ENCODE assay signal across 22 cellular contexts in genomic region chr5:131460133-131460532, GRCh38.
DNase-seq lines count a peak whose midpoint lies in the region; ATAC-seq, FAIRE-seq and TF ChIP-seq lines count a peak whose summit lies in the region.
"Had no signal": no experiment of that assay in that cellular context is flagged by ENCODE, and none has a peak within 500 bp of the region (broad histone marks: within the 10 kb centered on the region; RNA-seq: fewer than 3 reads in every experiment).

No MANE protein-coding gene starts in this region.

- CTCF ChIA-PET in activated naive CD4-positive, alpha-beta T cell treated with anti-CD3 and anti-CD28 coated beads, Interleukin-2, amount 10 ng/mL, durations not matched to agents 7 days and 5 days (lab: Charles Lee), result interaction anchor here (1.0 kb wide), 1 partner anchor 69 kb away, joined by 3 read pairs; no protein-coding TSS in a partner anchor

- H3K4me3 Mint-ChIP-seq in activated naive CD4-positive, alpha-beta T cell treated with anti-CD3 and anti-CD28 coated beads, Interleukin-2, amount 50 U/mL, for 24 hours, result no peak overlapping the region
- H3K4me3 Mint-ChIP-seq in activated naive CD4-positive, alpha-beta T cell treated with anti-CD3 and anti-CD28 coated beads, Interleukin-2, amount 10 ng/mL, durations not matched to agents 7 days and 5 days, result no peak overlapping the region
- peak overlapping the region; percentile 24 for H3K4me3 Mint-ChIP-seq in activated naive CD8-positive, alpha-beta T cell
- H3K4me3 Mint-ChIP-seq: GM23338 had no signal

- H3K27me3 Mint-ChIP-seq in activated naive CD4-positive, alpha-beta T cell treated with anti-CD3 and anti-CD28 coated beads, Interleukin-2, amount 50 U/mL, for 24 hours, result no peaks in the 10 kb centered on the region
- no peaks in the 10 kb centered on the region for H3K27me3 Mint-ChIP-seq in activated naive CD4-positive, alpha-beta T cell treated with anti-CD3 and anti-CD28 coated beads, Interleukin-2, amount 10 ng/mL, durations not matched to agents 7 days and 5 days
- no peaks in the 10 kb centered on the region for H3K27me3 Mint-ChIP-seq in activated naive CD8-positive, alpha-beta T cell

- H3K4me1 Mint-ChIP-seq in activated naive CD4-positive, alpha-beta T cell treated with anti-CD3 and anti-CD28 coated beads, Interleukin-2, amount 50 U/mL, for 24 hours, result peaks cover 68% of the 10 kb centered on the region
- H3K4me1 Mint-ChIP-seq in activated naive CD4-positive, alpha-beta T cell treated with anti-CD3 and anti-CD28 coated beads, Interleukin-2, amount 10 ng/mL, durations not matched to agents 7 days and 5 days, result no peaks in the 10 kb centered on the region
- peaks cover 50% of the 10 kb centered on the region for H3K4me1 Mint-ChIP-seq in activated naive CD8-positive, alpha-beta T cell (ENCODE audit: low read depth)
- H3K4me1 Mint-ChIP-seq: GM23338 had no signal

- H3K9me3 Mint-ChIP-seq in activated naive CD4-positive, alpha-beta T cell treated with anti-CD3 and anti-CD28 coated beads, Interleukin-2, amount 50 U/mL, for 24 hours, result peaks cover 5% of the 10 kb centered on the region
- no peaks in the 10 kb centered on the region for H3K9me3 Mint-ChIP-seq in activated naive CD4-positive, alpha-beta T cell treated with anti-CD3 and anti-CD28 coated beads, Interleukin-2, amount 10 ng/mL, durations not matched to agents 7 days and 5 days
- H3K9me3 Mint-ChIP-seq in activated naive CD8-positive, alpha-beta T cell (ENCODE audit: low read depth), result peaks cover 5% of the 10 kb centered on the region
- H3K9me3 Mint-ChIP-seq: GM23338 had no signal

- peaks cover 33% of the 10 kb centered on the region for H3K36me3 Mint-ChIP-seq in activated naive CD4-positive, alpha-beta T cell treated with anti-CD3 and anti-CD28 coated beads, Interleukin-2, amount 50 U/mL, for 24 hours
- peaks cover 58% of the 10 kb centered on the region for H3K36me3 Mint-ChIP-seq in activated naive CD4-positive, alpha-beta T cell treated with anti-CD3 and anti-CD28 coated beads, Interleukin-2, amount 10 ng/mL, durations not matched to agents 7 days and 5 days
- peaks cover 26% of the 10 kb centered on the region for H3K36me3 Mint-ChIP-seq in activated naive CD8-positive, alpha-beta T cell

- no peak for ATAC-seq in GM18861 (IDR thresholded peaks at IDR 0.05; ENCODE audit: unreplicated experiment)
- ATAC-seq: GM23338, HepG2, K562 had no signal

- H3K27ac Mint-ChIP-seq in activated naive CD4-positive, alpha-beta T cell treated with anti-CD3 and anti-CD28 coated beads, Interleukin-2, amount 50 U/mL, for 24 hours, result peak overlapping the region; percentile 48
- no peak overlapping the region for H3K27ac Mint-ChIP-seq in activated naive CD4-positive, alpha-beta T cell treated with anti-CD3 and anti-CD28 coated beads, Interleukin-2, amount 10 ng/mL, durations not matched to agents 7 days and 5 days
- peak overlapping the region; percentile 76 for H3K27ac Mint-ChIP-seq in activated naive CD8-positive, alpha-beta T cell
- H3K27ac Mint-ChIP-seq: GM23338 had no signal

- FAIRE-seq in H54 (lab: Jason Lieb, UNC), result peak; percentile 69
- FAIRE-seq: D721Med, GM18507, HepG2, K562 had no signal

- TF ChIP-seq POLR2A in H54 (IDR thresholded peaks at IDR 0.05; ENCODE audit: low read depth, low read length), result no peak

- DNase-seq in activated naive CD4-positive, alpha-beta T cell treated with anti-CD3 and anti-CD28 coated beads, Interleukin-2, amount 10 ng/mL, durations not matched to agents 7 days and 5 days, result no peak
- no peak for DNase-seq in H54 (ENCODE audit: insufficient read length, low spot score)
- DNase-seq in SIG-M5 (lab: John Stamatoyannopoulos, UW), result no peak
- no peak for DNase-seq in OCI-M1 (lab: John Stamatoyannopoulos, UW)
- DNase-seq: ACHN, DMS53, GDM1, HCEC 1CT, MG63, NCI-H1694 treated with DMSO at 0.1 percent for 48 hours, NCI-H2081 treated with DMSO at 0.1 percent for 48 hours, NCI-H2171 treated with DMSO at 0.1 percent for 48 hours, NCI-H526, Right ventricle myocardium superior had no signal
